18 cellular contexts compared by ENCODE assay signal in genomic region chr1:212315184-212315583, GRCh38.
"Had no signal": no experiment of that assay in that cellular context is flagged by ENCODE, and none has a peak within 500 bp of the region (broad histone marks: within the 10 kb centered on the region; RNA-seq: fewer than 3 reads in every experiment).

No MANE protein-coding gene starts in this region.

- H3K4me3 ChIP-seq: Peyer's patch, SJCRH30 had no signal

- H3K9me3 Mint-ChIP-seq: activated naive CD4-positive, alpha-beta T cell treated with anti-CD3 and anti-CD28 coated beads, Interleukin-2, amount 50 U/mL, for 24 hours; activated T-helper 2 cell treated with anti-CD3 and anti-CD28 coated beads, Interferon-gamma antibody, Interleukin-2, Interleukin-4, amounts not matched to agents 10 μg/mL and 5 μg/mL and 100 μg/mL, durations not matched to agents 14 hours and 24 hours and 36 hours had no signal

- H3K27me3 ChIP-seq: Peyer's patch, SJCRH30 had no signal

- H3K27ac ChIP-seq: Peyer's patch, RWPE1, SJCRH30, VCaP had no signal

- DNase-seq: activated CD4-positive, alpha-beta T cell treated with anti-CD3 and anti-CD28 coated beads for 48 hours; activated T-cell treated with anti-CD3 and anti-CD28 coated beads, Interleukin-2, amount 50 U/mL, for 48 hours; IMR-90; KG1; NCI-H1105; NCI-H1436; NCI-H1694 treated with DMSO at 0.1 percent for 48 hours; NCI-H345; NK-92 treated with Interleukin-12 subunit alpha and Interleukin-12 subunit beta, amount 100 ng/mL, for 24 hours; Peyer's patch; Right ventricle myocardium superior; SK-N-SH had no signal

- H3K27me3 Mint-ChIP-seq: activated CD8-positive, alpha-beta memory T cell treated with anti-CD3 and anti-CD28 coated beads, Interleukin-2, amount 10 ng/mL, durations not matched to agents 7 days and 5 days; activated naive CD4-positive, alpha-beta T cell treated with anti-CD3 and anti-CD28 coated beads, Interleukin-2, amount 50 U/mL, for 24 hours had no signal

- H3K9me3 ChIP-seq: Peyer's patch, SK-N-SH had no signal

- H3K4me1 ChIP-seq: SJCRH30 had no signal

- H3K36me3 ChIP-seq: Peyer's patch, SJCRH30 had no signal

- H3K4me3 Mint-ChIP-seq: activated CD8-positive, alpha-beta memory T cell treated with anti-CD3 and anti-CD28 coated beads, Interleukin-2, amount 10 ng/mL, durations not matched to agents 7 days and 5 days had no signal
